Comparison of ENCODE assay signal across 20 cellular contexts in the genomic region with DNA sequence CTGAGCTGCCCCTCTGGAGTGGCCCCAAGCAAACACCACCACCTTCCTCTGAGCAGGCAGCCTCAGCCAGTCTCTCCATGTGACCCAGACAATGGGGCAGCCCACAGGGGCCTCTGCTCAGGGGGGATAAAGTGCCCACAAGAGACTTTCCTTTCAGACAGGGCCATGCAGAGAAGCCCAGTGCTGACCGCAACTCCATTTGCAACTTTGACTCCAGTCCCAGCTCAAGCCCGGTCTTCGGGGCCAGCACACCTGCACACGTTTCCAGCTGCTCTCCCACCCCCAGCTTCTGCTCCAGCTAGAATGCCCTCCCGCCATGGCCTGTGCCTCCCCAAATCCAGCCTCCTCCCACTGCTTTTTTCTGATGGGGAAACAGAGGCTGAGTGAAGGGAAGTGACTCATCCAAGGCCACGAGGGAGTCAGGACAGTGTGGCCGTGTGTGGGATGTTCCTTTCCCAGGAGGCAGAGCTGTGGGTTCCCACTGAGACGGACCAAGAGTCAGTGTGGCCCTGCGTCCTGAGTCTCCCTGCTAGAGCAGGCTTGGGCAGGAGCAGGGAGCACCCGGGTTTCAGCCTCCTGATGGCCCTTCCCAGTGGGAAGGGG.
DNase-seq lines count a peak whose midpoint lies in the region; ATAC-seq, FAIRE-seq and TF ChIP-seq lines count a peak whose summit lies in the region.
"Had no signal": no experiment of that assay in that cellular context is flagged by ENCODE, and none has a peak within 500 bp of the region (broad histone marks: within the 10 kb centered on the region; RNA-seq: fewer than 3 reads in every experiment).

No MANE protein-coding gene starts in this region.

- WGBS in mammary epithelial cell (ENCODE audit: low coverage, missing lambda C conversion rate): 48% methylated on average over 8 of the region's 10 CpGs
- 71% methylated on average over 10 of the region's 10 CpGs for WGBS in urinary bladder

- H3K4me1 Mint-ChIP-seq in nephron: peaks cover 88% of the 10 kb centered on the region
- H3K4me1 Mint-ChIP-seq: memory B cell had no signal

- H3K36me3 ChIP-seq in cardiac muscle cell (no peaks in the 10 kb centered on the region), mammary epithelial cell (ENCODE audit: insufficient read depth, low read length) (no peaks in the 10 kb centered on the region), urinary bladder (ENCODE audit: insufficient read depth) (no peaks in the 10 kb centered on the region)

- BruUV-seq in mammary epithelial cell (replicated peaks; lab: Mats Ljungman, UMichigan): no TSS peak

- no peaks in the 10 kb centered on the region for H3K36me3 Mint-ChIP-seq in nephron (ENCODE audit: low read depth)
- H3K36me3 Mint-ChIP-seq: memory B cell had no signal

- no peak for FAIRE-seq in GM12892 (lab: Jason Lieb, UNC)
- FAIRE-seq: D721Med had no signal

- TF ChIP-seq CTCF in cardiac muscle cell (IDR thresholded peaks at IDR 0.05; ENCODE audit: low read depth, low read length) (no peak), mammary epithelial cell (conservative IDR thresholded peaks at IDR 0.05 in 1 of 2, IDR thresholded peaks at IDR 0.05 in 1 of 2; ENCODE audit: extremely low read depth in 1 of 2, insufficient read depth in 1 of 2, low read depth in 1 of 2, low read length in 2 of 2) (no peak), nephron (IDR thresholded peaks at IDR 0.05; ENCODE audit: unreplicated experiment in 3 of 3) (no peak)

- H3K27me3 ChIP-seq in cardiac muscle cell (no peaks in the 10 kb centered on the region), mammary epithelial cell (ENCODE audit: insufficient read depth, low read length) (no peaks in the 10 kb centered on the region)

- ATAC-seq in Right ventricle myocardium inferior: no peak
- no peak for ATAC-seq in HG03457 (IDR thresholded peaks at IDR 0.05; ENCODE audit: unreplicated experiment)
- ATAC-seq: activated T-cell treated with anti-CD3 and anti-CD28 coated beads, Interleukin-2, amount 50 U/mL, for 72 hours; GM23338; Panc1 had no signal

- in situ Hi-C loops in mammary epithelial cell (cut with MboI; ENCODE audit: low sequenced_read_pairs in 2 of 2): no loop called here

- dilution Hi-C loops in mammary epithelial cell (cut with HindIII; ENCODE audit: low sequenced_read_pairs): no loop called here

- no peaks in the 10 kb centered on the region for H3K79me2 ChIP-seq in mammary epithelial cell (ENCODE audit: insufficient read depth, low read length)

- no peak overlapping the region for H3K9ac ChIP-seq in mammary epithelial cell (ENCODE audit: insufficient read depth, low read length)

- H4K20me1 ChIP-seq in mammary epithelial cell (ENCODE audit: insufficient read depth, low read length): no peaks in the 10 kb centered on the region

- intact Hi-C loops in Right ventricle myocardium inferior (cut with DNase I) (no loop called here), mammary epithelial cell (cut with micrococcal nuclease) (loop anchor here (5.0 kb wide), 1 partner anchor 108 kb away; no protein-coding TSS in a partner anchor)

- H3K4me3 ChIP-seq in cardiac muscle cell (no peak overlapping the region), mammary epithelial cell (replicated peaks in 1 of 3; ENCODE audit: insufficient read depth in 1 of 3, low read depth in 2 of 3, low read length in 3 of 3) (no peak overlapping the region), urinary bladder (ENCODE audit: low read depth, low read length) (no peak overlapping the region)
- H3K4me3 ChIP-seq: GM23338 had no signal

- TF ChIP-seq POLR2A in GM12892 (IDR thresholded peaks at IDR 0.05; ENCODE audit: low read depth, low read length): no peak

- no peak overlapping the region for H3K4me2 ChIP-seq in mammary epithelial cell (ENCODE audit: insufficient read depth, low read depth, low read length)
- H3K4me2 ChIP-seq: GM23338 had no signal

- H3K27ac ChIP-seq in cardiac muscle cell (peak overlapping the region; percentile 95), mammary epithelial cell (ENCODE audit: insufficient read depth, low read depth, low read length) (no peak overlapping the region), urinary bladder (ENCODE audit: low read depth) (peak overlapping the region; percentile 24)
- H3K27ac ChIP-seq: HL-60 had no signal

- no peaks in the 10 kb centered on the region for H3K9me3 Mint-ChIP-seq in nephron
- H3K9me3 Mint-ChIP-seq: activated T-cell treated with anti-CD3 and anti-CD28 coated beads, Interleukin-2, amount 50 U/mL, for 72 hours; GM23338; memory B cell had no signal

- H3K4me1 ChIP-seq in cardiac muscle cell (ENCODE audit: low read depth): peaks cover 93% of the 10 kb centered on the region
- peaks cover 61% of the 10 kb centered on the region for H3K4me1 ChIP-seq in mammary epithelial cell (ENCODE audit: insufficient read depth, low read length)
- H3K4me1 ChIP-seq in urinary bladder (ENCODE audit: insufficient read depth): peaks cover 2% of the 10 kb centered on the region

- no peak overlapping the region for H2AFZ ChIP-seq in mammary epithelial cell (ENCODE audit: low read depth, low read length)
- H2AFZ ChIP-seq: GM23338 had no signal

- H3K9me3 ChIP-seq in cardiac muscle cell (ENCODE audit: low read depth) (no peaks in the 10 kb centered on the region), mammary epithelial cell (replicated peaks; ENCODE audit: insufficient read depth, low read length) (no peaks in the 10 kb centered on the region)

- H3K27me3 Mint-ChIP-seq in nephron (ENCODE audit: low read depth): peaks cover 5% of the 10 kb centered on the region

- no peak overlapping the region for H3K4me3 Mint-ChIP-seq in nephron
- H3K4me3 Mint-ChIP-seq: activated T-cell treated with anti-CD3 and anti-CD28 coated beads, Interleukin-2, amount 50 U/mL, for 72 hours; GM23338; memory B cell had no signal

- CTCF ChIA-PET in mammary epithelial cell (lab: Charles Lee; ENCODE audit: low non-redundant PET): no interaction called here

- no peak for DNase-seq in cardiac muscle cell (ENCODE audit: low read depth in 1 of 2, low spot score in 1 of 2)
- no peak for DNase-seq in Right ventricle myocardium inferior (ENCODE audit: missing footprints)
- peak; percentile 17 for DNase-seq in mammary epithelial cell
- DNase-seq in GM12892 (ENCODE audit: insufficient read length): no peak
- no peak for DNase-seq in ecto neural progenitor cell (ENCODE audit: low spot score)
- DNase-seq: activated CD4-positive, alpha-beta T cell treated with anti-CD3 and anti-CD28 coated beads, Interleukin-2, amount 50 U/mL, for 4 hours; activated T-cell treated with anti-CD3 and anti-CD28 coated beads, Interleukin-2, amount 50 U/mL, for 72 hours; amygdala; cortex of kidney; NCI-H2029 treated with DMSO at 0.1 percent for 48 hours; NCI-H524 treated with DMSO at 0.1 percent for 48 hours; stimulated activated CD4-positive, alpha-beta T cell treated with anti-CD3 and anti-CD28 coated beads, Interleukin-1b, Interleukin-23, amount 100 ng/mL, for 48 hours had no signal

- H3K27ac Mint-ChIP-seq in nephron: peak overlapping the region; percentile 61 to 70 (median 66)
- H3K27ac Mint-ChIP-seq: activated T-cell treated with anti-CD3 and anti-CD28 coated beads, Interleukin-2, amount 50 U/mL, for 72 hours; GM23338; memory B cell had no signal
